Comparison of ENCODE assay signal across 25 cellular contexts in genomic region chr9:96381696-96382095, GRCh38. TPM values are rescaled to one million over a fixed set of nuclear protein-coding genes. Genes with fewer than 3 reads are reported as not detected.
A peak's percentile ranks its signal among the peaks of the same experiment; 100 is the strongest.
DNase-seq lines count a peak whose midpoint lies in the region; ATAC-seq, FAIRE-seq and TF ChIP-seq lines count a peak whose summit lies in the region.
"Had no signal": no experiment of that assay in that cellular context is flagged by ENCODE, and none has a peak within 500 bp of the region (broad histone marks: within the 10 kb centered on the region; RNA-seq: fewer than 3 reads in every experiment).

No MANE protein-coding gene starts in this region.

- ATAC-seq in HG02678 (IDR thresholded peaks at IDR 0.05; ENCODE audit: unreplicated experiment), result no peak
- ATAC-seq: right cardiac atrium, WTC11 had no signal

- H3K4me3 ChIP-seq in astrocyte (ENCODE audit: insufficient read depth, low read depth, low read length), result no peak overlapping the region
- peak overlapping the region; percentile 66 to 92 for H3K4me3 ChIP-seq in mucosa of rectum (ENCODE audit: low read length in 2 of 2)
- H3K4me3 ChIP-seq: BLaER1, MG63, SJCRH30 had no signal

- H3K4me3 Mint-ChIP-seq in activated naive CD8-positive, alpha-beta T cell, result peak overlapping the region; percentile 51
- H3K4me3 Mint-ChIP-seq in activated naive CD8-positive, alpha-beta T cell treated with anti-CD3 and anti-CD28 coated beads for 36 hours, result no peak overlapping the region
- no peak overlapping the region for H3K4me3 Mint-ChIP-seq in astrocyte (ENCODE audit: unreplicated experiment)
- peak overlapping the region in 1 of 5 donors; percentile 5 for H3K4me3 Mint-ChIP-seq in immature natural killer cell

- TF ChIP-seq CTCF in astrocyte (IDR thresholded peaks at IDR 0.05; ENCODE audit: insufficient read depth, low read depth, low read length), result no peak

- peak overlapping the region; percentile 68 for H3K27ac Mint-ChIP-seq in activated naive CD8-positive, alpha-beta T cell
- no peak overlapping the region for H3K27ac Mint-ChIP-seq in activated naive CD8-positive, alpha-beta T cell treated with anti-CD3 and anti-CD28 coated beads for 36 hours
- H3K27ac Mint-ChIP-seq in astrocyte (ENCODE audit: unreplicated experiment) (no peak overlapping the region), immature natural killer cell (peak overlapping the region in 2 of 6 donors; percentile 5 to 62)
- H3K27ac Mint-ChIP-seq: WTC11 had no signal

- H3K36me3 ChIP-seq in astrocyte (ENCODE audit: insufficient read depth, low read length) (no peaks in the 10 kb centered on the region), mucosa of rectum (ENCODE audit: control insufficient read depth in 2 of 2, insufficient read depth in 2 of 2, low read length in 2 of 2) (peaks cover 6% of the 10 kb centered on the region in 2 donors)

- H3K9me3 ChIP-seq in astrocyte (ENCODE audit: insufficient read depth, low read depth, low read length) (no peaks in the 10 kb centered on the region), mucosa of rectum (ENCODE audit: control insufficient read depth in 2 of 2, low read length in 2 of 2) (no peaks in the 10 kb centered on the region)
- H3K9me3 ChIP-seq: BLaER1, MG63, SJCRH30 had no signal

- H3K4me1 Mint-ChIP-seq in activated naive CD8-positive, alpha-beta T cell (ENCODE audit: low read depth), result peaks cover 45% of the 10 kb centered on the region
- peaks cover 30% of the 10 kb centered on the region for H3K4me1 Mint-ChIP-seq in activated naive CD8-positive, alpha-beta T cell treated with anti-CD3 and anti-CD28 coated beads for 36 hours
- peaks cover 28% of the 10 kb centered on the region for H3K4me1 Mint-ChIP-seq in astrocyte (ENCODE audit: low read depth, unreplicated experiment)
- H3K4me1 Mint-ChIP-seq in immature natural killer cell, result peaks cover 41 to 54% of the 10 kb centered on the region in 2 donors

- no peak overlapping the region for H3K27ac ChIP-seq in astrocyte (ENCODE audit: low read depth, low read length)
- H3K27ac ChIP-seq in mucosa of rectum (ENCODE audit: low read depth in 2 of 2, low read length in 2 of 2), result no peak overlapping the region
- H3K27ac ChIP-seq in temporal lobe (ENCODE audit: low read depth, low read length), result peak overlapping the region; percentile 51
- H3K27ac ChIP-seq: BLaER1, SJCRH30 had no signal

- no peaks in the 10 kb centered on the region for H3K27me3 Mint-ChIP-seq in activated naive CD8-positive, alpha-beta T cell
- H3K27me3 Mint-ChIP-seq in activated naive CD8-positive, alpha-beta T cell treated with anti-CD3 and anti-CD28 coated beads for 36 hours, result no peaks in the 10 kb centered on the region
- H3K27me3 Mint-ChIP-seq in astrocyte (ENCODE audit: low read depth, unreplicated experiment) (no peaks in the 10 kb centered on the region), immature natural killer cell (ENCODE audit: low read depth in 3 of 3) (peaks cover 0 to 4% (median 1%) of the 10 kb centered on the region in 3 donors)

- H3K27me3 ChIP-seq in astrocyte (ENCODE audit: insufficient read depth, low read length) (no peaks in the 10 kb centered on the region), mucosa of rectum (ENCODE audit: control insufficient read depth in 2 of 2, insufficient read depth in 2 of 2, low read length in 2 of 2) (no peaks in the 10 kb centered on the region)
- H3K27me3 ChIP-seq: MG63, SJCRH30 had no signal

- H3K4me1 ChIP-seq in astrocyte (ENCODE audit: insufficient read depth, low read length) (peaks cover 17% of the 10 kb centered on the region), mucosa of rectum (ENCODE audit: control insufficient read depth in 2 of 2, insufficient read depth in 2 of 2, low read length in 2 of 2) (peaks cover 21 to 33% of the 10 kb centered on the region in 2 donors)

- peak overlapping the region; percentile 30 for H3K4me2 ChIP-seq in astrocyte (ENCODE audit: low read length)
- H3K4me2 ChIP-seq: BLaER1 had no signal

- DNase-seq in activated naive CD8-positive, alpha-beta T cell treated with anti-CD3 and anti-CD28 coated beads for 36 hours, result no peak
- DNase-seq in astrocyte (ENCODE audit: low read depth) (no peak), AML-193 (lab: John Stamatoyannopoulos, UW) (no peak), immature natural killer cell (no peak)
- DNase-seq: activated CD4-positive, alpha-beta T cell treated with anti-CD3 and anti-CD28 coated beads, Interleukin-2, amount 50 U/mL, for 4 hours; activated gamma-delta T cell treated with Interleukin-2 at 50 U/mL for 16 hours; DMS 273 treated with DMSO at 0.1 percent for 48 hours; effector CD8-positive, alpha-beta T cell; kidney glomerular epithelial cell; naive B cell; NCI-H1417; NCI-H524; right cardiac atrium; SJCRH30; T-helper 9 cell had no signal

- H2AFZ ChIP-seq in astrocyte (ENCODE audit: low read depth, low read length), result no peak overlapping the region

- peaks cover 9% of the 10 kb centered on the region for H3K36me3 Mint-ChIP-seq in activated naive CD8-positive, alpha-beta T cell
- peaks cover 15% of the 10 kb centered on the region for H3K36me3 Mint-ChIP-seq in activated naive CD8-positive, alpha-beta T cell treated with anti-CD3 and anti-CD28 coated beads for 36 hours
- H3K36me3 Mint-ChIP-seq in astrocyte (ENCODE audit: low read depth, unreplicated experiment) (peaks cover 5% of the 10 kb centered on the region), immature natural killer cell (peaks cover 0 to 9% (median 7%) of the 10 kb centered on the region in 3 donors)
- H3K36me3 Mint-ChIP-seq: WTC11 had no signal

- H3K79me2 ChIP-seq in astrocyte (ENCODE audit: insufficient read depth, low read length), result peaks cover 25% of the 10 kb centered on the region

- H4K20me1 ChIP-seq in astrocyte (ENCODE audit: insufficient read depth, low read length), result peaks cover 30% of the 10 kb centered on the region

- FAIRE-seq in astrocyte (lab: Jason Lieb, UNC), result no peak
- FAIRE-seq: G401.6, RCC 7860, urothelium cell line had no signal

- H3K9ac ChIP-seq in astrocyte (ENCODE audit: low read length), result no peak overlapping the region
- H3K9ac ChIP-seq in mucosa of rectum (ENCODE audit: low read depth in 1 of 2, low read length in 2 of 2), result peak overlapping the region; percentile 36 to 43
- H3K9ac ChIP-seq: BLaER1 had no signal

- H3K9me3 Mint-ChIP-seq in activated naive CD8-positive, alpha-beta T cell (ENCODE audit: low read depth), result no peaks in the 10 kb centered on the region
- no peaks in the 10 kb centered on the region for H3K9me3 Mint-ChIP-seq in activated naive CD8-positive, alpha-beta T cell treated with anti-CD3 and anti-CD28 coated beads for 36 hours
- H3K9me3 Mint-ChIP-seq in astrocyte (ENCODE audit: unreplicated experiment) (no peaks in the 10 kb centered on the region), immature natural killer cell (no peaks in the 10 kb centered on the region)
- H3K9me3 Mint-ChIP-seq: naive B cell, WTC11 had no signal

RNA-seq across cellular contexts. Expression of gene SLC35D2, which starts 1.8 kb away (rescaled TPM):
- 1 to 10 TPM in 1 of 2 experiments, under 1 TPM in 1; 0.80 to 1.5 TPM for total RNA-seq in activated naive CD8-positive, alpha-beta T cell treated with anti-CD3 and anti-CD28 coated beads for 36 hours
- total RNA-seq in astrocyte (36.6 and 37.3 TPM in 2 replicates), temporal lobe (1.5 TPM)
- polyA plus RNA-seq in immature natural killer cell, result 10 to 100 TPM; 11.6 to 16.0 (median 14.1) TPM

RNA-seq across cellular contexts. Expression of gene ZNF367, which starts 36.5 kb away (rescaled TPM):
- 10 to 100 TPM; 40.2 to 40.9 TPM for total RNA-seq in activated naive CD8-positive, alpha-beta T cell treated with anti-CD3 and anti-CD28 coated beads for 36 hours
- total RNA-seq in astrocyte, result 0.41 and 0.89 TPM in 2 replicates
- 2.7 TPM for total RNA-seq in temporal lobe
- polyA plus RNA-seq in immature natural killer cell, result 1 to 10 TPM in 1 of 3 donors, under 1 TPM in 2; 0.84 to 1.0 (median 0.84) TPM

Comparison
In these comparisons a context has a peak if more than half of its experiments do, and no peak if none do; other contexts are left out.
1. RNA of gene SLC35D2, which starts 1.8 kb away (total RNA-seq): 36.6 to 37.3 TPM in astrocyte; 0.80 to 1.5 TPM in activated naive CD8-positive, alpha-beta T cell treated with anti-CD3 and anti-CD28 coated beads for 36 hours and 1.5 TPM in temporal lobe (single experiment); every median in the first group is over 10 times any median in the second.
2. RNA of gene ZNF367, which starts 36.5 kb away (total RNA-seq): 40.2 to 40.9 TPM in activated naive CD8-positive, alpha-beta T cell treated with anti-CD3 and anti-CD28 coated beads for 36 hours; 2.7 TPM in temporal lobe (single experiment) and 0.41 to 0.89 TPM in astrocyte; every median in the first group is over 10 times any median in the second.